ENCODE assay signal across 9 cellular contexts in genomic region chr20:32207626-32208498, GRCh38. TPM values are rescaled to one million over a fixed set of nuclear protein-coding genes. Genes with fewer than 3 reads are reported as not detected.
A peak's percentile ranks its signal among the peaks of the same experiment; 100 is the strongest.
DNase-seq lines count a peak whose midpoint lies in the region; ATAC-seq, FAIRE-seq and TF ChIP-seq lines count a peak whose summit lies in the region.
"Had no signal": no experiment of that assay in that cellular context is flagged by ENCODE, and none has a peak within 500 bp of the region (broad histone marks: within the 10 kb centered on the region; RNA-seq: fewer than 3 reads in every experiment).

Gene PLAGL2, minus strand, starts transcription at chr20:32207743. Its CDS starts 5,565 bp downstream, at chr20:32202178.
Gene POFUT1, plus strand, starts transcription at chr20:32207880. Its CDS starts 62 bp downstream, at chr20:32207942.

- TF ChIP-seq CTCF in AG10803 (conservative IDR thresholded peaks at IDR 0.05; ENCODE audit: low read length) (peak; percentile 8), kidney (IDR thresholded peaks at IDR 0.05; ENCODE audit: borderline replicate concordance, extremely low read depth, insufficient read depth) (peak; percentile 18)

- peak; percentile 88 for ATAC-seq in GM18907 (IDR thresholded peaks at IDR 0.05; ENCODE audit: unreplicated experiment)
- peak; percentile 89 for ATAC-seq in HG03135 (IDR thresholded peaks at IDR 0.05; ENCODE audit: unreplicated experiment)

- peak within 1 kb of the TSS; percentile 78 to 90 for H3K27ac ChIP-seq in kidney (ENCODE audit: low read depth in 2 of 2, low read length in 2 of 2)

- H3K9ac ChIP-seq in kidney (ENCODE audit: low read length in 2 of 2): peak within 1 kb of the TSS; percentile 96 to 99

- H3K36me3 ChIP-seq in kidney (ENCODE audit: control insufficient read depth in 1 of 2, insufficient read depth in 2 of 2, low read length in 2 of 2): peaks cover 0 to 11% of the 10 kb centered on the region in 2 donors

- no peak for FAIRE-seq in kidney (lab: Jason Lieb, UNC)
- FAIRE-seq: colon had no signal

- intact Hi-C loops in kidney (cut with DNase I): no loop called here

- no peaks in the 10 kb centered on the region for H3K9me3 ChIP-seq in kidney (ENCODE audit: control insufficient read depth in 1 of 2, low read length in 2 of 2)

- H3K4me3 ChIP-seq in AG10803 (ENCODE audit: low read length): peak within 1 kb of the TSS; percentile 100
- peak within 1 kb of the TSS; percentile 98 to 99 for H3K4me3 ChIP-seq in kidney (ENCODE audit: low read length in 2 of 2)

- DNase-seq in AG10803 (ENCODE audit: low read depth) (peak; percentile 86), NCI-H2196 treated with DMSO at 0.1 percent for 48 hours (lab: John Stamatoyannopoulos, UW; ENCODE audit: unreplicated experiment) (peak; percentile 80), kidney (peak; percentile 94)
- DNase-seq in activated CD4-positive, CD25-positive, alpha-beta regulatory T cell (lab: John Stamatoyannopoulos, UW): peak; percentile 74 to 85 (median 82)
- peak; percentile 88 for DNase-seq in central memory CD4-positive, alpha-beta T cell
- peak; percentile 83 to 90 for DNase-seq in stimulated activated CD4-positive, alpha-beta T cell treated with anti-CD3 and anti-CD28 coated beads, Interleukin-15, amount 100 ng/mL, for 1 hour (ENCODE audit: low read depth in 1 of 2, low spot score in 1 of 2)

- peaks cover 43 to 50% of the 10 kb centered on the region in 2 donors for H3K4me1 ChIP-seq in kidney (ENCODE audit: control insufficient read depth in 1 of 2, insufficient read depth in 1 of 2, low read depth in 1 of 2, low read length in 2 of 2)

RNA-seq across cellular contexts. Expression of gene PLAGL2, which starts in this region (rescaled TPM):
- 9.2 TPM for total RNA-seq in kidney
- polyA plus RNA-seq in kidney (ENCODE audit: insufficient read depth, low read depth, low replicate concordance): 3.8 TPM

RNA-seq across cellular contexts. Expression of gene POFUT1, which starts in this region (rescaled TPM):
- total RNA-seq in kidney: 36.7 TPM
- polyA plus RNA-seq in kidney (ENCODE audit: insufficient read depth, low read depth, low replicate concordance): 16.7 TPM

Comparison
In these comparisons a context has a peak if more than half of its experiments do, and no peak if none do; other contexts are left out.
1. Peak in every context shown above with its lines: DNase-seq, ATAC-seq, H3K4me3 ChIP-seq and H3K27ac ChIP-seq.